Comparison of ENCODE assay signal across 1 cellular context in genomic region chr20:641516-641913, GRCh38.
TF ChIP-seq lines count a peak whose summit lies in the region.

No MANE protein-coding gene starts in this region.

TF ChIP-seq in HEK293, 187 proteins besides CTCF, POLR2A, EP300 and RAD21 (continued from another document):
- TF ChIP-seq ZNF530 (tag by site-specific recombination; IDR thresholded peaks at IDR 0.05; ENCODE audit: low read depth) (no peak), ZNF10 (tag by site-specific recombination; IDR thresholded peaks at IDR 0.05) (no peak), ZNF843 (tag by site-specific recombination; IDR thresholded peaks at IDR 0.05) (no peak), SP2 (tag by site-specific recombination; IDR thresholded peaks at IDR 0.05) (no peak), ZNF214 (tag by site-specific recombination; IDR thresholded peaks at IDR 0.05; ENCODE audit: borderline replicate concordance) (no peak), GLI4 (tag by site-specific recombination; IDR thresholded peaks at IDR 0.05) (no peak), ZNF354C (tag by site-specific recombination; IDR thresholded peaks at IDR 0.05; ENCODE audit: borderline replicate concordance, low read depth) (no peak), ZNF366 (tag by site-specific recombination; conservative IDR thresholded peaks at IDR 0.05) (no peak), GLIS1 (tag by site-specific recombination; IDR thresholded peaks at IDR 0.05) (peak; percentile 83), ZNF266 (tag by site-specific recombination; IDR thresholded peaks at IDR 0.05; ENCODE audit: low read depth) (no peak), ZBTB17 (tag by site-specific recombination; IDR thresholded peaks at IDR 0.05) (peak; percentile 74), ZEB2 (tag by site-specific recombination; IDR thresholded peaks at IDR 0.05) (no peak), ZNF639 (tag by site-specific recombination; IDR thresholded peaks at IDR 0.05) (no peak), ZBTB48 (tag by site-specific recombination; IDR thresholded peaks at IDR 0.05) (peak; percentile 60), MEIS1 (CRISPR knock-in tag; IDR thresholded peaks at IDR 0.05; ENCODE audit: borderline replicate concordance) (no peak)
